23 cellular contexts compared by ENCODE assay signal in the genomic region with DNA sequence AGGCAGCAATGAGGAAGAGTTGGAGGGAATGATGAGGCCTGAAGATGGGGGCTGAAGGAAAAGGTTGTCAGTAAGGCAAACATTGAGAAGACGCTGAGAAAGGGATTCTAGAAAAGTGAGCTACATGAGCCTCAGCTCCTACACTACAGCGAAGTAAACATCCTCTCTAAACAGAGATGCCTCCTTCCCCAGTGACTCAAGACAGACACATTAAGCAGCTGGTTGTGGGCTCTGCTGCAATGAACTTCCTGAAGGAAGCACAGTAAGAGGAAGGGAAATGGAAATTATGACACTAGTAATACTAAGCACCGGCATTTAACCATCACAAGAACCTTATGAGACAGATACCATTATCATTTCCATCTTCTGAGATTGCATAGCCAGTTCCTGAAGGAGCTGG.
DNase-seq lines count a peak whose midpoint lies in the region; ATAC-seq and TF ChIP-seq lines count a peak whose summit lies in the region.
"Had no signal": no experiment of that assay in that cellular context is flagged by ENCODE, and none has a peak within 500 bp of the region (broad histone marks: within the 10 kb centered on the region; RNA-seq: fewer than 3 reads in every experiment).

No MANE protein-coding gene starts in this region.

- no peaks in the 10 kb centered on the region for H3K36me3 ChIP-seq in GM23248 (ENCODE audit: low read depth)
- H3K36me3 ChIP-seq in PC-3 (ENCODE audit: low read depth, low read length), result no peaks in the 10 kb centered on the region
- H3K36me3 ChIP-seq: Peyer's patch had no signal

- BruUV-seq in PC-3 (replicated peaks; lab: Mats Ljungman, UMichigan), result no TSS peak

- ATAC-seq in PC-3 (no peak), HG02642 (IDR thresholded peaks at IDR 0.05; ENCODE audit: poor library complexity, unreplicated experiment) (no peak)
- ATAC-seq: K562 had no signal

- H2AFZ ChIP-seq in GM23248 (no peak overlapping the region), PC-3 (ENCODE audit: low read length) (no peak overlapping the region)

- intact Hi-C loops in PC-3 (cut with micrococcal nuclease), result no loop called here

- in situ Hi-C loops in GM23248 (cut with MboI), result no loop called here

- H3K4me3 ChIP-seq in GM23248 (no peak overlapping the region), PC-3 (ENCODE audit: low read length) (no peak overlapping the region), fibroblast of mammary gland (ENCODE audit: control insufficient read depth, low read depth, low read length) (no peak overlapping the region)
- H3K4me3 ChIP-seq: K562, Peyer's patch, SK-N-MC had no signal

- H3K27ac ChIP-seq in GM23248 (no peak overlapping the region), PC-3 (ENCODE audit: low read length) (no peak overlapping the region)
- H3K27ac ChIP-seq: C4-2B, Peyer's patch, SK-N-MC had no signal

- no peaks in the 10 kb centered on the region for H3K4me1 ChIP-seq in GM23248 (ENCODE audit: insufficient read depth)
- no peaks in the 10 kb centered on the region for H3K4me1 ChIP-seq in PC-3 (ENCODE audit: insufficient read depth, low read length)
- H3K4me1 ChIP-seq: Peyer's patch had no signal

- H3K27me3 ChIP-seq in GM23248 (replicated peaks; ENCODE audit: insufficient read depth), result no peaks in the 10 kb centered on the region
- H3K27me3 ChIP-seq in PC-3 (ENCODE audit: low read length), result no peaks in the 10 kb centered on the region
- H3K27me3 ChIP-seq: Peyer's patch had no signal

- CTCF ChIA-PET in PC-3 (lab: Charles Lee), result no interaction called here

- no peak for TF ChIP-seq POLR2A in erythroblast (IDR thresholded peaks at IDR 0.05; ENCODE audit: low read length)

- H3F3A ChIP-seq in GM23248 (ENCODE audit: insufficient read depth) (no peaks in the 10 kb centered on the region), PC-3 (ENCODE audit: low read length, unreplicated experiment) (no peaks in the 10 kb centered on the region)

- H3K79me2 ChIP-seq in GM23248 (ENCODE audit: insufficient read depth) (no peaks in the 10 kb centered on the region), PC-3 (ENCODE audit: low read length) (no peaks in the 10 kb centered on the region)

- WGBS in GM23248 (ENCODE audit: low coverage in 1 of 2, low lambda C conversion rate in 2 of 2, missing lambda C conversion rate in 2 of 2), 2 experiments, result 45 to 50% methylated on average over 3 of the region's 3 CpGs

- DNase-seq in EL (peak; percentile 25), GM23248 (peak; percentile 19), PC-3 (peak; percentile 17), fibroblast of mammary gland (ENCODE audit: low read depth) (peak; percentile 7), erythroblast (lab: John Stamatoyannopoulos, UW) (no peak), HUDEP-2 (lab: John Stamatoyannopoulos, UW; ENCODE audit: unreplicated experiment in 76 of 76) (no peak), NCI-H524 treated with DMSO at 0.1 percent for 48 hours (lab: John Stamatoyannopoulos, UW) (no peak)
- DNase-seq: DND-41, GDM1, GOT3, NCI-H1048, NCI-H1436, NCI-H2029 treated with DMSO at 0.1 percent for 48 hours, NCI-H2171 treated with DMSO at 0.1 percent for 48 hours, NCI-H446, NCI-H69, Peyer's patch, SHP77, T-helper 1 cell had no signal

- H3K9me2 ChIP-seq in GM23248 (ENCODE audit: insufficient read depth) (0 out of 2 replicates have a peak, but pooled peaks cover 3% of the 10 kb centered on the region), PC-3 (replicated peaks; ENCODE audit: low read length) (no peaks in the 10 kb centered on the region)

- H3K9ac ChIP-seq in GM23248 (no peak overlapping the region), PC-3 (ENCODE audit: low read length) (no peak overlapping the region)

- H3K9me3 ChIP-seq in GM23248 (ENCODE audit: low read depth), result no peaks in the 10 kb centered on the region
- H3K9me3 ChIP-seq in PC-3 (ENCODE audit: low read length), result no peaks in the 10 kb centered on the region
- H3K9me3 ChIP-seq: Peyer's patch had no signal

- POLR2A ChIA-PET in PC-3 (lab: Charles Lee; ENCODE audit: unreplicated experiment), result no interaction called here

- TF ChIP-seq CTCF in PC-3 (conservative IDR thresholded peaks at IDR 0.05; ENCODE audit: low read depth, low read length) (no peak), fibroblast of mammary gland (conservative IDR thresholded peaks at IDR 0.05; ENCODE audit: control insufficient read depth, insufficient read depth, low read depth, low read length) (no peak)

- H3K4me2 ChIP-seq in GM23248 (ENCODE audit: unreplicated experiment) (no peak overlapping the region), PC-3 (ENCODE audit: low read length) (no peak overlapping the region)

- H4K20me1 ChIP-seq in GM23248 (ENCODE audit: insufficient read depth), result no peaks in the 10 kb centered on the region
- no peaks in the 10 kb centered on the region for H4K20me1 ChIP-seq in PC-3 (ENCODE audit: low read length)

Comparison
In these comparisons a context has a peak if more than half of its experiments do, and no peak if none do; other contexts are left out.
1. DNase-seq: peak in EL (single experiment), GM23248 (single experiment), PC-3 (single experiment) and fibroblast of mammary gland (single experiment); none in erythroblast (0 of 2), HUDEP-2 (0 of 76) and NCI-H524 treated with DMSO at 0.1 percent for 48 hours (single experiment).